19 cellular contexts compared by ENCODE assay signal in genomic region chr5:36839479-36839878, GRCh38.
"Had no signal": no experiment of that assay in that cellular context is flagged by ENCODE, and none has a peak within 500 bp of the region (broad histone marks: within the 10 kb centered on the region; RNA-seq: fewer than 3 reads in every experiment).

No MANE protein-coding gene starts in this region.

- H3K9me3 ChIP-seq: body of pancreas, mucosa of descending colon, psoas muscle, right lobe of liver, upper lobe of left lung had no signal

- H3K27me3 ChIP-seq: body of pancreas, right lobe of liver, upper lobe of left lung had no signal

- H3K4me1 ChIP-seq: body of pancreas, psoas muscle, right lobe of liver, upper lobe of left lung had no signal

- DNase-seq: activated CD8-positive, alpha-beta memory T cell treated with anti-CD3 and anti-CD28 coated beads, Interleukin-2, amount 10 ng/mL, durations not matched to agents 7 days and 5 days; activated effector memory CD4-positive, alpha-beta T cell treated with anti-CD3 and anti-CD28 coated beads, Interleukin-2, amount 50 U/mL, for 16 hours; activated T-cell treated with anti-CD3 and anti-CD28 coated beads, Interleukin-2, amount 50 U/mL, for 24 hours; amniotic stem cell; body of pancreas; hypothalamus; immature natural killer cell; mammary epithelial cell; mucosa of descending colon; occipital lobe; psoas muscle; right lobe of liver; stimulated activated CD4-positive, alpha-beta T cell treated with anti-CD3 and anti-CD28 coated beads, Interleukin-2, amount 100 ng/mL, for 48 hours; stimulated activated naive CD4-positive, alpha-beta T cell treated with Interleukin-2 at 50 U/mL for 16 hours; T-helper 2 cell; upper lobe of left lung had no signal

- ATAC-seq: activated CD4-positive, CD25-positive, alpha-beta regulatory T cell treated with anti-CD3 and anti-CD28 coated beads, Interleukin-2, amount 50 U/mL, for 24 hours; activated CD8-positive, alpha-beta memory T cell treated with anti-CD3 and anti-CD28 coated beads, Interleukin-2, amount 10 ng/mL, durations not matched to agents 7 days and 5 days; activated naive CD4-positive, alpha-beta T cell treated with anti-CD3 and anti-CD28 coated beads, Interleukin-2, amount 50 U/mL, for 72 hours; body of pancreas; mucosa of descending colon; natural killer cell treated with Interleukin-12 subunit alpha and Interleukin-12 subunit beta and Interleukin-15 and Interleukin-18, amount 100 ng/mL, for 72 hours; psoas muscle had no signal

- H3K27ac ChIP-seq: body of pancreas, psoas muscle, right lobe of liver, upper lobe of left lung had no signal

- H3K36me3 ChIP-seq: right lobe of liver, upper lobe of left lung had no signal

- H3K4me3 ChIP-seq: body of pancreas, mucosa of descending colon, psoas muscle, right lobe of liver, upper lobe of left lung had no signal
